Comparison of ENCODE assay signal across 7 cellular contexts in the genomic region with DNA sequence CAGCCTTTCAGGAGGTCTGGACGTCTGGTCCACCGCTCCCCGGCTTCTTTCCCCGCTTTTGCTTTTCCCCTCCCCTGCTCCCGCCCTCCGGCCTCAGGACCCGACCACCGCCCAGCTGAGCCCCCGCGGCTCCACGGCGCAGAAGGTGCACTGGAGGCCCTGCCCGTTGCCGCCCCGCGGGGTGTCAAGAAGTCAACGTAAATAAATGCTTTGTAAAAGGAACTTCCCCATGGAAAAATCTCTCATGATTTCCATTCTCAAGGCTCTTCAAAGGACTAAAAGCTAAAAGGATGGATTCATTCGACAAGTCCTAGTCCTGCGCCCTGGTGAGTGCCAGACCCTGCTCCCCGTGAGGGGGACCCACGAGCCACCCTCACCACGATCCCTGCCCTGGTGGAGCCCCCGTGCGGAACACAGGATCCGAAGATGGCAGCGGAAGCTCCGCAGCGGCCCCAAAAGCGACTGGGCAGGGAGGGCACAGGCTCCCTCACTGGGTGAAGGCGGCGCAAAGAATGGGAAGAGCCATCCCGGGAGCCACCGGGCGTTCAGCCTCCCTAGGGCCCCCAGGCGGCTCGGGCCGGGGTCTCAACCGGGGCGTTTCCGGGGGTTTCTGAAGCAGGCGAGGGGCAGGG. TPM values are rescaled to one million over a fixed set of nuclear protein-coding genes. Genes with fewer than 3 reads are reported as not detected.
DNase-seq lines count a peak whose midpoint lies in the region; ATAC-seq and TF ChIP-seq lines count a peak whose summit lies in the region.
"Not testable (repeated sequence)": the region's sequence is repeated elsewhere in the genome, so short reads cannot be mapped to it uniquely, and the experiment has no call there.

No MANE protein-coding gene starts in this region.

- not testable (repeated sequence) for H3K9me3 ChIP-seq in heart left ventricle; mucosa of rectum (ENCODE audit: control insufficient read depth in 2 of 2, low read length in 2 of 2); spleen

- not testable (repeated sequence) for ATAC-seq in GM23338, heart left ventricle

- H3K36me3 ChIP-seq in GM23338 (ENCODE audit: insufficient read depth); heart left ventricle; mucosa of rectum (ENCODE audit: control insufficient read depth in 2 of 2, insufficient read depth in 2 of 2, low read length in 2 of 2); spleen: not testable (repeated sequence)

- not testable (repeated sequence) for H3K9ac ChIP-seq in mucosa of rectum (ENCODE audit: low read depth in 1 of 2, low read length in 2 of 2)

- TF ChIP-seq CTCF in GM23338 (conservative IDR thresholded peaks at IDR 0.05; ENCODE audit: low read depth in 2 of 2) (peak in 1 of 2 experiments; percentile 4; a peak in 1 of 4 replicates), heart left ventricle (IDR thresholded peaks at IDR 0.05) (peak in 1 of 12 donors; percentile 23), spleen (IDR thresholded peaks at IDR 0.05 in 8 of 11, conservative IDR thresholded peaks at IDR 0.05 in 3 of 11) (peak in 2 of 11 experiments; percentile 3 to 32)

- intact Hi-C loops in heart left ventricle (cut with DNase I); spleen (cut with DNase I; ENCODE audit: low total_unique reads): not testable (repeated sequence)

- not testable (repeated sequence) for H2AFZ ChIP-seq in GM23338

- H3K4me3 Mint-ChIP-seq in GM23338: peak overlapping the region; percentile 83
- H3K4me3 Mint-ChIP-seq in activated T-cell treated with anti-CD3 and anti-CD28 coated beads, Interleukin-2, amount 50 U/mL, for 24 hours: peak overlapping the region; percentile 80

- not testable (repeated sequence) for H3K9me3 Mint-ChIP-seq in GM23338; activated T-cell treated with anti-CD3 and anti-CD28 coated beads, Interleukin-2, amount 50 U/mL, for 24 hours

- not testable (repeated sequence) for H4K20me1 ChIP-seq in GM23338 (replicated peaks; ENCODE audit: insufficient read depth)

- WGBS in heart left ventricle, 4 donors: 1 to 6% methylated on average over 29 to 32 of the region's 41 CpGs; no CpG with 5 or more reads in 2 of the 4 donors
- 0 to 14% (median 2%) methylated on average over 4 to 30 of the region's 41 CpGs for WGBS in spleen, 5 donors

- H3F3A ChIP-seq in GM23338 (replicated peaks; ENCODE audit: low read depth): not testable (repeated sequence)

- not testable (repeated sequence) for H3K36me3 Mint-ChIP-seq in GM23338 (ENCODE audit: low read depth); activated T-cell treated with anti-CD3 and anti-CD28 coated beads, Interleukin-2, amount 50 U/mL, for 24 hours (ENCODE audit: low read depth)

- TF ChIP-seq POLR2A in heart left ventricle (IDR thresholded peaks at IDR 0.05); spleen (IDR thresholded peaks at IDR 0.05): not testable (repeated sequence)

- not testable (repeated sequence) for H3K27me3 ChIP-seq in GM23338 (ENCODE audit: insufficient read depth); heart left ventricle; mucosa of rectum (ENCODE audit: control insufficient read depth in 2 of 2, insufficient read depth in 2 of 2, low read length in 2 of 2); spleen (replicated peaks in 1 of 7)

- not testable (repeated sequence) for H3K4me1 Mint-ChIP-seq in GM23338; activated T-cell treated with anti-CD3 and anti-CD28 coated beads, Interleukin-2, amount 50 U/mL, for 24 hours (ENCODE audit: low read depth)

- peak overlapping the region; percentile 71; the same call in 1 of the 2 replicates for H3K4me2 ChIP-seq in GM23338

- H3K9me2 ChIP-seq in GM23338 (ENCODE audit: insufficient read depth): not testable (repeated sequence)

- H3K27ac Mint-ChIP-seq in GM23338: not testable (repeated sequence)
- peak overlapping the region; percentile 93 for H3K27ac Mint-ChIP-seq in activated T-cell treated with anti-CD3 and anti-CD28 coated beads, Interleukin-2, amount 50 U/mL, for 24 hours

- H3K4me1 ChIP-seq in GM23338 (ENCODE audit: insufficient read depth); heart left ventricle; mucosa of rectum (ENCODE audit: control insufficient read depth in 2 of 2, insufficient read depth in 2 of 2, low read length in 2 of 2); spleen: not testable (repeated sequence)

- not testable (repeated sequence) for H3K79me2 ChIP-seq in GM23338 (replicated peaks; ENCODE audit: insufficient read depth)

- not testable (repeated sequence) for H3K27me3 Mint-ChIP-seq in GM23338 (ENCODE audit: insufficient read depth, low read depth, poor library complexity); activated T-cell treated with anti-CD3 and anti-CD28 coated beads, Interleukin-2, amount 50 U/mL, for 24 hours

- peak; percentile 17 for DNase-seq in GM23338 (ENCODE audit: low spot score)
- DNase-seq in SK-N-DZ (ENCODE audit: low spot score): peak; percentile 1
- DNase-seq in activated T-cell treated with anti-CD3 and anti-CD28 coated beads, Interleukin-2, amount 50 U/mL, for 24 hours: peak; percentile 72
- DNase-seq in cerebellar cortex (ENCODE audit: low spot score): peak; percentile 15
- DNase-seq in heart left ventricle: peak in 2 of 5 donors; percentile 18 to 26
- peak; percentile 69 for DNase-seq in spleen

- peak overlapping the region; percentile 65 for H3K4me3 ChIP-seq in GM23338
- peak overlapping the region in 11 of 12 donors; percentile 16 to 52 (median 40) for H3K4me3 ChIP-seq in heart left ventricle
- H3K4me3 ChIP-seq in mucosa of rectum (ENCODE audit: low read length in 2 of 2): peak overlapping the region; percentile 30 to 37
- peak overlapping the region; percentile 23 to 67 (median 40) for H3K4me3 ChIP-seq in spleen

- H3K27ac ChIP-seq in GM23338 (ENCODE audit: low read depth); mucosa of rectum (ENCODE audit: low read depth in 2 of 2, low read length in 2 of 2): not testable (repeated sequence)
- peak overlapping the region in 2 of 12 donors; percentile 24 to 54 for H3K27ac ChIP-seq in heart left ventricle
- peak overlapping the region; percentile 29 to 77 (median 66) for H3K27ac ChIP-seq in spleen

RNA-seq across cellular contexts. Expression of a gene that starts 45.1 kb away (rescaled TPM):
- not detected in 2 replicates for total RNA-seq in GM23338 (2014; rRNA removed; shearing (Covaris generic))
- polyA plus RNA-seq in GM23338 (2016; fragmentation: Nextera tagmentation; extraction: Ambion mirVana) (not detected in 2 replicates), heart left ventricle (not detected), spleen (not detected)
- polyA plus RNA-seq in SK-N-DZ (2014; cell fraction: cytosol; rRNA removed): not detected in 2 replicates
- polyA plus RNA-seq in SK-N-DZ (2014; cell fraction: nucleus; rRNA removed): not detected in 2 replicates
- total RNA-seq in heart left ventricle (not detected), spleen (not detected)
